Comparison of ENCODE assay signal across 1 cellular context in the genomic region with DNA sequence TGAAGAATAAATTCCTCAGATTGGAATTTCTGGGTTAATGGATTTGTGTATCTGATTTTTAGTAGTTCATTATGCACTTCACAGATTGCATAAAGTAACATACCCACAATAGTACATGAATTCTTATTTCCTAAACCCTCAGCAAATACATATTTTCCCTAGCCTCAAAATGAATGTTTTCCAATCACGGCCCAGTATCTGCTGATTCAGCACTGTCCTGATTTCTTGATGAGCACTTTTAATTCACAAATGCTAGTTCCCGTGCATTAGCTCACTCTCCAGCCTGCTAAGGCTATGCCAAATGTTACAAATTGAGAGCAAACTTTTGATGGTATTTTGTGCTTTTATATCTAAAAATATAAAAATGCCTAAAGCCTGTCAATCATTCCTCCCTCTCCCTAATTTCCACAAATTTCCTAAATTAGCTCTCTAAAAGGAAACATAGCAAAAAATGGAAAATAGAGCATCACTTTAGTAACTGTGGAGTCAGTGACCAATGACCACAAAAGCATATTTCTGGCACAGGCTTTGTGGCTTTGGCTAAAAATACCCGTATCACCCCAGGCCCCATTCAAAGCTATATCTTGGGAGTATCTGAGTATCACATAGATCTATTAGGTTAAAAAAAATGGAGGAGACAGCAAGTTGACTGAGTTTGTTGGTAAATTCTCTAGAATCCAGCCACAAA.
TF ChIP-seq lines count a peak whose summit lies in the region.

No MANE protein-coding gene starts in this region.

TF ChIP-seq in K562, 482 proteins besides CTCF, POLR2A, EP300 and RAD21 (continued from another document):
- TF ChIP-seq, protein P1, sequence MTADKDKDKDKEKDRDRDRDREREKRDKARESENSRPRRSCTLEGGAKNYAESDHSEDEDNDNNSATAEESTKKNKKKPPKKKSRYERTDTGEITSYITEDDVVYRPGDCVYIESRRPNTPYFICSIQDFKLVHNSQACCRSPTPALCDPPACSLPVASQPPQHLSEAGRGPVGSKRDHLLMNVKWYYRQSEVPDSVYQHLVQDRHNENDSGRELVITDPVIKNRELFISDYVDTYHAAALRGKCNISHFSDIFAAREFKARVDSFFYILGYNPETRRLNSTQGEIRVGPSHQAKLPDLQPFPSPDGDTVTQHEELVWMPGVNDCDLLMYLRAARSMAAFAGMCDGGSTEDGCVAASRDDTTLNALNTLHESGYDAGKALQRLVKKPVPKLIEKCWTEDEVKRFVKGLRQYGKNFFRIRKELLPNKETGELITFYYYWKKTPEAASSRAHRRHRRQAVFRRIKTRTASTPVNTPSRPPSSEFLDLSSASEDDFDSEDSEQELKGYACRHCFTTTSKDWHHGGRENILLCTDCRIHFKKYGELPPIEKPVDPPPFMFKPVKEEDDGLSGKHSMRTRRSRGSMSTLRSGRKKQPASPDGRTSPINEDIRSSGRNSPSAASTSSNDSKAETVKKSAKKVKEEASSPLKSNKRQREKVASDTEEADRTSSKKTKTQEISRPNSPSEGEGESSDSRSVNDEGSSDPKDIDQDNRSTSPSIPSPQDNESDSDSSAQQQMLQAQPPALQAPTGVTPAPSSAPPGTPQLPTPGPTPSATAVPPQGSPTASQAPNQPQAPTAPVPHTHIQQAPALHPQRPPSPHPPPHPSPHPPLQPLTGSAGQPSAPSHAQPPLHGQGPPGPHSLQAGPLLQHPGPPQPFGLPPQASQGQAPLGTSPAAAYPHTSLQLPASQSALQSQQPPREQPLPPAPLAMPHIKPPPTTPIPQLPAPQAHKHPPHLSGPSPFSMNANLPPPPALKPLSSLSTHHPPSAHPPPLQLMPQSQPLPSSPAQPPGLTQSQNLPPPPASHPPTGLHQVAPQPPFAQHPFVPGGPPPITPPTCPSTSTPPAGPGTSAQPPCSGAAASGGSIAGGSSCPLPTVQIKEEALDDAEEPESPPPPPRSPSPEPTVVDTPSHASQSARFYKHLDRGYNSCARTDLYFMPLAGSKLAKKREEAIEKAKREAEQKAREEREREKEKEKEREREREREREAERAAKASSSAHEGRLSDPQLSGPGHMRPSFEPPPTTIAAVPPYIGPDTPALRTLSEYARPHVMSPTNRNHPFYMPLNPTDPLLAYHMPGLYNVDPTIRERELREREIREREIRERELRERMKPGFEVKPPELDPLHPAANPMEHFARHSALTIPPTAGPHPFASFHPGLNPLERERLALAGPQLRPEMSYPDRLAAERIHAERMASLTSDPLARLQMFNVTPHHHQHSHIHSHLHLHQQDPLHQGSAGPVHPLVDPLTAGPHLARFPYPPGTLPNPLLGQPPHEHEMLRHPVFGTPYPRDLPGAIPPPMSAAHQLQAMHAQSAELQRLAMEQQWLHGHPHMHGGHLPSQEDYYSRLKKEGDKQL (CRISPR knock-in tag; IDR thresholded peaks at IDR 0.05; ENCODE audit: borderline replicate concordance) = no peak
- peak; percentile 76 for TF ChIP-seq MAFG (tag; conservative IDR thresholded peaks at IDR 0.05)
- TF ChIP-seq CBX3 (IDR thresholded peaks at IDR 0.05; ENCODE audit: borderline replicate concordance in 1 of 2, low read length in 2 of 2) = no peak
- TF ChIP-seq MAZ (CRISPR knock-in tag; conservative IDR thresholded peaks at IDR 0.05 in 1 of 2, IDR thresholded peaks at IDR 0.05 in 1 of 2) = no peak
- no peak for TF ChIP-seq DIDO1 (tag; IDR thresholded peaks at IDR 0.05; ENCODE audit: low read depth)
- TF ChIP-seq, protein P2, sequence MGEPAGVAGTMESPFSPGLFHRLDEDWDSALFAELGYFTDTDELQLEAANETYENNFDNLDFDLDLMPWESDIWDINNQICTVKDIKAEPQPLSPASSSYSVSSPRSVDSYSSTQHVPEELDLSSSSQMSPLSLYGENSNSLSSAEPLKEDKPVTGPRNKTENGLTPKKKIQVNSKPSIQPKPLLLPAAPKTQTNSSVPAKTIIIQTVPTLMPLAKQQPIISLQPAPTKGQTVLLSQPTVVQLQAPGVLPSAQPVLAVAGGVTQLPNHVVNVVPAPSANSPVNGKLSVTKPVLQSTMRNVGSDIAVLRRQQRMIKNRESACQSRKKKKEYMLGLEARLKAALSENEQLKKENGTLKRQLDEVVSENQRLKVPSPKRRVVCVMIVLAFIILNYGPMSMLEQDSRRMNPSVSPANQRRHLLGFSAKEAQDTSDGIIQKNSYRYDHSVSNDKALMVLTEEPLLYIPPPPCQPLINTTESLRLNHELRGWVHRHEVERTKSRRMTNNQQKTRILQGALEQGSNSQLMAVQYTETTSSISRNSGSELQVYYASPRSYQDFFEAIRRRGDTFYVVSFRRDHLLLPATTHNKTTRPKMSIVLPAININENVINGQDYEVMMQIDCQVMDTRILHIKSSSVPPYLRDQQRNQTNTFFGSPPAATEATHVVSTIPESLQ (CRISPR knock-in tag; IDR thresholded peaks at IDR 0.05) = no peak
- TF ChIP-seq RFX7 (CRISPR knock-in tag; IDR thresholded peaks at IDR 0.05) = no peak
